In genomic region chr11:102420547-102420946, GRCh38 we compare ENCODE assay signal across 10 cellular contexts. TPM values are rescaled to one million over a fixed set of nuclear protein-coding genes. Genes with fewer than 3 reads are reported as not detected.
DNase-seq lines count a peak whose midpoint lies in the region; ATAC-seq, FAIRE-seq and TF ChIP-seq lines count a peak whose summit lies in the region.
"Had no signal": no experiment of that assay in that cellular context is flagged by ENCODE, and none has a peak within 500 bp of the region (broad histone marks: within the 10 kb centered on the region; RNA-seq: fewer than 3 reads in every experiment).

No MANE protein-coding gene starts in this region.

- peaks cover 62 to 88% of the 10 kb centered on the region in 2 donors for H3K4me1 Mint-ChIP-seq in immature natural killer cell

- peak; percentile 73 for ATAC-seq in HG02884 (IDR thresholded peaks at IDR 0.05; ENCODE audit: unreplicated experiment)

- H3K27ac Mint-ChIP-seq in immature natural killer cell = no peak overlapping the region

- H3K9me3 Mint-ChIP-seq in immature natural killer cell = no peaks in the 10 kb centered on the region

- no peak for TF ChIP-seq POLR2A in testis (IDR thresholded peaks at IDR 0.05)

- H3K4me3 Mint-ChIP-seq in immature natural killer cell = no peak overlapping the region

- H3K4me3 ChIP-seq in SJCRH30 (no peak overlapping the region), small intestine (ENCODE audit: low read depth in 1 of 2, low read length in 2 of 2) (no peak overlapping the region), testis (no peak overlapping the region)

- H3K27me3 ChIP-seq in SJCRH30 (no peaks in the 10 kb centered on the region), small intestine (ENCODE audit: control insufficient read depth in 2 of 2, insufficient read depth in 2 of 2, low read length in 2 of 2) (no peaks in the 10 kb centered on the region), testis (no peaks in the 10 kb centered on the region)

- H3K27ac ChIP-seq in SJCRH30 (peak overlapping the region; percentile 96), small intestine (ENCODE audit: low read depth in 1 of 2, low read length in 1 of 2) (no peak overlapping the region), testis (no peak overlapping the region)

- H3K36me3 ChIP-seq in SJCRH30 (0 out of 2 replicates have a peak, but pooled peaks cover 7% of the 10 kb centered on the region), small intestine (ENCODE audit: control insufficient read depth in 2 of 2, insufficient read depth in 2 of 2, low read length in 2 of 2) (no peaks in the 10 kb centered on the region), testis (ENCODE audit: low read depth, missing control alignments) (no peaks in the 10 kb centered on the region)

- intact Hi-C loops in testis (cut with DNase I; ENCODE audit: low total_unique reads) = no loop called here

- H3K27me3 Mint-ChIP-seq in immature natural killer cell (ENCODE audit: low read depth in 3 of 3) = peaks cover 0 to 2% (median 0%) of the 10 kb centered on the region in 3 donors

- H3K9me3 ChIP-seq in SJCRH30 (replicated peaks) (no peaks in the 10 kb centered on the region), small intestine (ENCODE audit: control insufficient read depth, low read depth) (no peaks in the 10 kb centered on the region), testis (no peaks in the 10 kb centered on the region)

- H3K4me1 ChIP-seq in SJCRH30 = peaks cover 41% of the 10 kb centered on the region
- H3K4me1 ChIP-seq in small intestine (ENCODE audit: control insufficient read depth in 2 of 2, insufficient read depth in 1 of 2, low read depth in 1 of 2, low read length in 1 of 2) = no peaks in the 10 kb centered on the region
- H3K4me1 ChIP-seq in testis = no peaks in the 10 kb centered on the region

- 45 to 66% (median 53%) methylated on average over 2 of the region's 2 CpGs for WGBS in small intestine, 3 donors
- 72 to 77% methylated on average over 2 of the region's 2 CpGs for WGBS in testis, 2 donors

- FAIRE-seq in small intestine (lab: Jason Lieb, UNC) = no peak

- peak; percentile 50 for DNase-seq in stimulated activated CD4-positive, alpha-beta T cell treated with anti-CD3 and anti-CD28 coated beads, Interleukin-1b, Interleukin-23, amount 100 ng/mL, for 48 hours
- no peak for DNase-seq in stimulated activated CD4-positive, alpha-beta T cell treated with anti-CD3 and anti-CD28 coated beads, Interleukin-2, amount 100 ng/mL, for 24 hours
- DNase-seq in SJCRH30 = no peak
- no peak for DNase-seq in SW 1271 (lab: John Stamatoyannopoulos, UW)
- DNase-seq in small intestine = no peak
- DNase-seq in testis = no peak
- DNase-seq in immature natural killer cell = no peak
- DNase-seq: HCEC 1CT, T-helper 1 cell had no signal

- peaks cover 0 to 5% (median 0%) of the 10 kb centered on the region in 3 donors for H3K36me3 Mint-ChIP-seq in immature natural killer cell

- TF ChIP-seq CTCF in testis (IDR thresholded peaks at IDR 0.05) = no peak

RNA-seq across cellular contexts. Expression of gene TMEM123, which starts 32.0 kb away (rescaled TPM):
- total RNA-seq in SJCRH30 (2014; rRNA removed; shearing (Covaris generic)) = 164 and 188 TPM in 2 replicates
- polyA plus RNA-seq in small intestine (10 to 100 TPM in 2 of 3 donors, 1 to 10 TPM in 1; 5.1 to 64.4 (median 11.3) TPM), testis (ENCODE audit: insufficient read depth, low read depth, low replicate concordance) (137 TPM), immature natural killer cell (100 to 1,000 TPM; 288 to 309 (median 289) TPM)
- 100 to 1,000 TPM; 177 to 218 TPM for total RNA-seq in testis
